In genomic region chr15:56886878-56887781, GRCh38 we compare ENCODE assay signal across 8 cellular contexts. TPM values are rescaled to one million over a fixed set of nuclear protein-coding genes. Genes with fewer than 3 reads are reported as not detected.
A peak's percentile ranks its signal among the peaks of the same experiment; 100 is the strongest.
DNase-seq lines count a peak whose midpoint lies in the region; ATAC-seq, FAIRE-seq and TF ChIP-seq lines count a peak whose summit lies in the region.

No MANE protein-coding gene starts in this region.

- TF ChIP-seq CTCF in brain (conservative IDR thresholded peaks at IDR 0.05): no peak
- peak in 1 of 5 experiments; percentile 21 for TF ChIP-seq CTCF in gastrocnemius medialis (IDR thresholded peaks at IDR 0.05 in 4 of 5, conservative IDR thresholded peaks at IDR 0.05 in 1 of 5)

- peak; percentile 74 to 76 for TF ChIP-seq POLR2A in gastrocnemius medialis (IDR thresholded peaks at IDR 0.05)

- no peaks in the 10 kb centered on the region for H3K9me3 Mint-ChIP-seq in brain

- peaks cover 9% of the 10 kb centered on the region for H3K36me3 Mint-ChIP-seq in brain

- H3K36me3 ChIP-seq in gastrocnemius medialis: no peaks in the 10 kb centered on the region

- DNase-seq in NCI-H2081 treated with DMSO at 0.1 percent for 48 hours (lab: John Stamatoyannopoulos, UW) (peak; percentile 65), UCSD-AML1 (lab: John Stamatoyannopoulos, UW; ENCODE audit: unreplicated experiment) (peak; percentile 84), gastrocnemius medialis (peak; percentile 89 to 92)

- H3K4me1 ChIP-seq in gastrocnemius medialis: peaks cover 13% of the 10 kb centered on the region in 2 donors

- peak overlapping the region; percentile 79 for H3K4me3 ChIP-seq in iPS-11a (ENCODE audit: low read depth, low read length)
- peak overlapping the region; percentile 73 to 80 (median 76) for H3K4me3 ChIP-seq in gastrocnemius medialis

- ATAC-seq in GM18520 (IDR thresholded peaks at IDR 0.05; ENCODE audit: unreplicated experiment): peak; percentile 86
- peak; percentile 91 for ATAC-seq in HG03045 (IDR thresholded peaks at IDR 0.05; ENCODE audit: unreplicated experiment)
- peak; percentile 95 for ATAC-seq in gastrocnemius medialis

- peak; percentile 19 for FAIRE-seq in A204.1 (lab: Jason Lieb, UNC)

- peak overlapping the region; percentile 88 to 98 (median 95) for H3K27ac Mint-ChIP-seq in brain

- H3K27me3 ChIP-seq in gastrocnemius medialis: no peaks in the 10 kb centered on the region

- intact Hi-C loops in gastrocnemius medialis (cut with DNase I; ENCODE audit: low total_unique reads): loop anchor here (1.0 to 5.0 kb wide), 3 partner anchors 31 to 154 kb away; partner anchors contain the start of genes TCF12 and ZNF280D

- no peaks in the 10 kb centered on the region for H3K9me3 ChIP-seq in gastrocnemius medialis

- peaks cover 29% of the 10 kb centered on the region for H3K4me1 Mint-ChIP-seq in brain

- peak overlapping the region; percentile 86 to 90 (median 88) for H3K4me3 Mint-ChIP-seq in brain

- in situ Hi-C loops in gastrocnemius medialis (cut with MboI; ENCODE audit: low sequenced_read_pairs in 4 of 4): loop anchor here in 2 of 4 donors (5.0 kb wide), 1 partner anchor 35 kb away; no protein-coding TSS in a partner anchor

- peak overlapping the region; percentile 93 to 98 (median 94) for H3K27ac ChIP-seq in gastrocnemius medialis

- H3K27me3 Mint-ChIP-seq in brain: peaks cover 2% of the 10 kb centered on the region

RNA-seq across cellular contexts. Expression of gene TCF12, which starts 31.3 kb away (rescaled TPM):
- polyA plus RNA-seq in brain (ENCODE audit: insufficient read depth, low read depth, low replicate concordance): 94.9 TPM
- 10 to 100 TPM; 34.9 to 63.0 (median 51.4) TPM for total RNA-seq in gastrocnemius medialis

Comparison
In these comparisons a context has a peak if more than half of its experiments do, and no peak if none do; other contexts are left out.
1. Peak in every context shown above with its lines: DNase-seq, ATAC-seq, H3K4me3 ChIP-seq and H3K27ac ChIP-seq.